Comparison of ENCODE assay signal across 7 cellular contexts in genomic region chr18:77124452-77124922, GRCh38. TPM values are rescaled to one million over a fixed set of nuclear protein-coding genes. Genes with fewer than 3 reads are reported as not detected.
A peak's percentile ranks its signal among the peaks of the same experiment; 100 is the strongest.
DNase-seq lines count a peak whose midpoint lies in the region; ATAC-seq and TF ChIP-seq lines count a peak whose summit lies in the region.

No MANE protein-coding gene starts in this region.

- no peaks in the 10 kb centered on the region for H3K9me3 Mint-ChIP-seq in central memory CD8-positive, alpha-beta T cell

- no peak for TF ChIP-seq EP300 in stomach (IDR thresholded peaks at IDR 0.05)

- DNase-seq in SK-MEL-5 (ENCODE audit: low read depth, low spot score) (peak; percentile 31), stomach (no peak), Right ventricle myocardium inferior (ENCODE audit: missing footprints) (no peak), DMS53 (lab: John Stamatoyannopoulos, UW) (no peak)
- peak in 1 of 2 donors; percentile 42 for DNase-seq in central memory CD8-positive, alpha-beta T cell (ENCODE audit: low spot score in 2 of 2)

- H3K27ac Mint-ChIP-seq in central memory CD8-positive, alpha-beta T cell (ENCODE audit: low read depth), result peak overlapping the region; percentile 97

- H3K27me3 Mint-ChIP-seq in central memory CD8-positive, alpha-beta T cell, result no peaks in the 10 kb centered on the region

- H3K36me3 Mint-ChIP-seq in central memory CD8-positive, alpha-beta T cell (ENCODE audit: insufficient read depth), result peaks cover 40% of the 10 kb centered on the region

- TF ChIP-seq CTCF in stomach (IDR thresholded peaks at IDR 0.05), result no peak

- 45 to 63% (median 52%) methylated on average over 9 of the region's 9 CpGs for WGBS in stomach, 5 donors

- peaks cover 0 to 8% (median 6%) of the 10 kb centered on the region in 4 donors for H3K36me3 ChIP-seq in stomach

- peaks cover 97% of the 10 kb centered on the region for H3K4me1 Mint-ChIP-seq in central memory CD8-positive, alpha-beta T cell

- peak overlapping the region; percentile 99 for H3K4me3 Mint-ChIP-seq in central memory CD8-positive, alpha-beta T cell

- H3K27me3 ChIP-seq in stomach, result no peaks in the 10 kb centered on the region

- in situ Hi-C loops in SK-MEL-5 (cut with HindIII; ENCODE audit: low pct_unique_long_range_greater_than_20kb, low sequenced_read_pairs), result no loop called here

- peaks cover 5 to 77% (median 48%) of the 10 kb centered on the region in 4 donors for H3K4me1 ChIP-seq in stomach

- peak overlapping the region; percentile 7 to 50 (median 38) for H3K27ac ChIP-seq in stomach

- no peak for TF ChIP-seq POLR2A in stomach (IDR thresholded peaks at IDR 0.05)

- ATAC-seq in GM19043 (IDR thresholded peaks at IDR 0.05; ENCODE audit: low read depth, unreplicated experiment), result peak; percentile 54
- ATAC-seq in HG02981 (IDR thresholded peaks at IDR 0.05; ENCODE audit: unreplicated experiment), result peak; percentile 57
- peak; percentile 62 for ATAC-seq in central memory CD8-positive, alpha-beta T cell (replicated peaks; ENCODE audit: extremely low read depth, poor library complexity, severe bottlenecking)
- ATAC-seq in Right ventricle myocardium inferior, result no peak

- H3K4me3 ChIP-seq in stomach, result no peak overlapping the region

- intact Hi-C loops in stomach (cut with DNase I; ENCODE audit: low total_unique reads) (no loop called here), Right ventricle myocardium inferior (cut with DNase I) (no loop called here)

- H3K9me3 ChIP-seq in stomach, result no peaks in the 10 kb centered on the region

RNA-seq across cellular contexts. Expression of gene MBP, which starts 8.1 kb away (rescaled TPM):
- 57.8 and 65.2 TPM in 2 replicates for total RNA-seq in SK-MEL-5 (2014; rRNA removed; shearing (Covaris generic))
- polyA plus RNA-seq in SK-MEL-5 (2015; cell fraction: cytosol; rRNA removed), result 49.0 and 57.1 TPM in 2 replicates
- polyA plus RNA-seq in SK-MEL-5 (2015; cell fraction: nucleus; rRNA removed), result 47.9 and 55.1 TPM in 2 replicates
- total RNA-seq in stomach, result 100 to 1,000 TPM in 1 of 5 donors, 10 to 100 TPM in 4; 30.4 to 407 (median 43.8) TPM
- 10 to 100 TPM in 1 of 3 donors, 1 to 10 TPM in 2; 7.9 to 16.8 (median 8.1) TPM for polyA plus RNA-seq in stomach
- total RNA-seq in Right ventricle myocardium inferior, result 34.9 TPM
